Comparison of ENCODE assay signal across 8 cellular contexts in genomic region chr17:82212331-82213250, GRCh38. TPM values are rescaled to one million over a fixed set of nuclear protein-coding genes. Genes with fewer than 3 reads are reported as not detected.
DNase-seq lines count a peak whose midpoint lies in the region; ATAC-seq and TF ChIP-seq lines count a peak whose summit lies in the region.

Gene CCDC57, minus strand, starts transcription at chr17:82212842. Its CDS starts 10,898 bp downstream, at chr17:82201944.

- H3K36me3 Mint-ChIP-seq in Calu3 (ENCODE audit: insufficient read depth, unreplicated experiment): peaks cover 45% of the 10 kb centered on the region

- H3K79me2 ChIP-seq in parathyroid adenoma: peaks cover 3% of the 10 kb centered on the region

- H3K4me1 Mint-ChIP-seq in Calu3 (ENCODE audit: low read depth, unreplicated experiment): peaks cover 33% of the 10 kb centered on the region

- in situ Hi-C loops in SK-MEL-5 (cut with HindIII; ENCODE audit: low pct_unique_long_range_greater_than_20kb, low sequenced_read_pairs): no loop called here

- H3K4me3 Mint-ChIP-seq in Calu3 (ENCODE audit: low read depth, unreplicated experiment): peak within 1 kb of the TSS; percentile 63

- H3K36me3 ChIP-seq in adipocyte (ENCODE audit: control insufficient read depth, insufficient read depth, low read length, severe bottlenecking) (peaks cover 1% of the 10 kb centered on the region), heart right ventricle (peaks cover 0 to 3% (median 0%) of the 10 kb centered on the region in 9 donors), parathyroid adenoma (ENCODE audit: control insufficient read depth, insufficient read depth, low read length) (no peaks in the 10 kb centered on the region)

- peak within 1 kb of the TSS; percentile 60 for H3K27ac Mint-ChIP-seq in Calu3 (ENCODE audit: unreplicated experiment)

- H3K9ac ChIP-seq in adipocyte (ENCODE audit: low read length): peak within 1 kb of the TSS; percentile 92
- peak within 1 kb of the TSS; percentile 85 for H3K9ac ChIP-seq in parathyroid adenoma

- intact Hi-C loops in Calu3 (cut with micrococcal nuclease; ENCODE audit: unreplicated experiment): no loop called here
- intact Hi-C loops in heart right ventricle (cut with DNase I): no loop called here

- CTCF ChIA-PET in Calu3 (lab: Charles Lee): interaction anchor here (0.6 to 0.7 kb wide), 2 partner anchors 282 to 990 kb away, joined by 3 read pairs; partner anchors contain the start of gene CEP131

- BruUV-seq in Calu3 (replicated peaks; lab: Mats Ljungman, UMichigan): no TSS peak

- H3K9me3 ChIP-seq in adipocyte (ENCODE audit: control insufficient read depth, low read length) (no peaks in the 10 kb centered on the region), heart right ventricle (no peaks in the 10 kb centered on the region), parathyroid adenoma (ENCODE audit: control insufficient read depth, low read length) (no peaks in the 10 kb centered on the region)

- H3K4me3 ChIP-seq in adipocyte (ENCODE audit: low read length) (peak within 1 kb of the TSS; percentile 84), heart right ventricle (peak within 1 kb of the TSS; percentile 75 to 99 (median 95)), parathyroid adenoma (ENCODE audit: low read depth, low read length) (peak within 1 kb of the TSS; percentile 65)

- TF ChIP-seq CTCF in Calu3 (IDR thresholded peaks at IDR 0.05; ENCODE audit: unreplicated experiment): no peak
- no peak for TF ChIP-seq CTCF in GM20000 (IDR thresholded peaks at IDR 0.05; ENCODE audit: extremely low read depth, missing control alignments)
- TF ChIP-seq CTCF in heart right ventricle (IDR thresholded peaks at IDR 0.05): no peak
- peak; percentile 8 for TF ChIP-seq CTCF in parathyroid adenoma (IDR thresholded peaks at IDR 0.05)

- H3K4me1 ChIP-seq in adipocyte (ENCODE audit: control insufficient read depth, insufficient read depth, low read length) (peaks cover 30% of the 10 kb centered on the region), heart right ventricle (peaks cover 11 to 52% (median 29%) of the 10 kb centered on the region in 9 donors), parathyroid adenoma (peaks cover 27% of the 10 kb centered on the region)

- H3K4me2 ChIP-seq in parathyroid adenoma (ENCODE audit: low read length): peak within 1 kb of the TSS; percentile 89

- WGBS in heart right ventricle, 2 donors: 0 to 1% methylated on average over 95 to 116 of the region's 116 CpGs

- DNase-seq in Calu3 (peak; percentile 82), GM20000 (ENCODE audit: low spot score) (peak; percentile 98), HUDEP-2 (lab: John Stamatoyannopoulos, UW; ENCODE audit: unreplicated experiment in 76 of 76) (peak in 68 of 76 experiments; percentile 18 to 87 (median 67)), SK-MEL-5 (ENCODE audit: low read depth, low spot score) (peak; percentile 88), adipocyte (ENCODE audit: low read depth) (peak; percentile 93), heart right ventricle (peak; percentile 75 to 85), SW480 (ENCODE audit: low spot score) (no peak)

- no peaks in the 10 kb centered on the region for H3K27me3 Mint-ChIP-seq in Calu3 (ENCODE audit: unreplicated experiment)

- H3K27me3 ChIP-seq in adipocyte (replicated peaks; ENCODE audit: control insufficient read depth, insufficient read depth, low read length) (no peaks in the 10 kb centered on the region), heart right ventricle (no peaks in the 10 kb centered on the region), parathyroid adenoma (ENCODE audit: control insufficient read depth, insufficient read depth, low read length) (no peaks in the 10 kb centered on the region)

- H3K9me3 Mint-ChIP-seq in Calu3 (ENCODE audit: low read depth, unreplicated experiment): no peaks in the 10 kb centered on the region

- ATAC-seq in heart right ventricle: peak; percentile 67 to 92 (median 82)

- peak within 1 kb of the TSS; percentile 45 to 97 (median 82) for H3K27ac ChIP-seq in heart right ventricle
- peak within 1 kb of the TSS; percentile 76 for H3K27ac ChIP-seq in parathyroid adenoma

- H2AFZ ChIP-seq in parathyroid adenoma: peak within 1 kb of the TSS; percentile 100

RNA-seq across cellular contexts. Expression of gene CCDC57, which starts in this region (rescaled TPM):
- total RNA-seq in Calu3 (2022) (69.9 and 76.8 TPM in 2 replicates), heart right ventricle (10 to 100 TPM in 8 of 10 donors, 1 to 10 TPM in 2; 7.0 to 16.2 (median 10.7) TPM)
- total RNA-seq in SK-MEL-5 (2014; rRNA removed; shearing (Covaris generic)): 15.7 and 17.8 TPM in 2 replicates
- 21.0 and 25.4 TPM in 2 replicates for polyA plus RNA-seq in SK-MEL-5 (2015; cell fraction: cytosol; rRNA removed)
- 477 and 495 TPM in 2 replicates for polyA plus RNA-seq in SK-MEL-5 (2015; cell fraction: nucleus; rRNA removed)
- 10 to 100 TPM in 1 of 2 donors, 1 to 10 TPM in 1; 9.4 to 34.5 TPM for polyA plus RNA-seq in heart right ventricle
